Comparison of ENCODE assay signal across 11 cellular contexts in the genomic region with DNA sequence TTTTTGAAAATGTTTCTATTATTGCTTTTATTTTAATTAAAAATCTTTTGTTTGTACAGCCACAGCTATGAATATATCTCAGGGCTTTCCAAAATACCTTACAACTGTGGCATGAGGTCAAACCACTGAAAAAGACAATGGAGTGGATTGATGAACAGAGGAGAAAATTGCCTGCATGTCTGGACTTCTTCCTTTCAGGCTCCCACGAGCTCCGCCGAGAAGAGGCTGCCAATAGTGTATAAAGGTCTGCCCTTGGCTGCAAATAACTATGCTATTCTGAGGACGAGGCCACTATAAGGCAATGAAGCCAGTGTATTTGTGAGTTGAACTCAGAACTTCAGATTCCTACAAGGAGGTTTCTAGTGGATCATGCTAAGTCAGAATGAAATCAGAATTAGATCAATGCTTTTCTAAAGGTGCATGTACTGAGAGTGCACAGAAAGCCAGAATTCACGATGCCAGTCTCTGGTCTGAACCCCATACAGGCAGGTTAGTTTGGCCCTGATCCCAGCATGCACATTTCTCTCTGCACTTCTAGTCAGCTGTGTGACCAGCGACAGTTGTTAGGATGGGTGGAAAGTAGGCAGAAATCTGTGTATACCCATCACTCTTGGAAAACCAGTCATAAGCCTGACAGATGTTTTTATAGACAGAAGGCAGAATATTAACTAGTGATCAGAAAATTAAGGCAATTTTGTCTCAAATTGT. TPM values are rescaled to one million over a fixed set of nuclear protein-coding genes. Genes with fewer than 3 reads are reported as not detected.
A peak's percentile ranks its signal among the peaks of the same experiment; 100 is the strongest.
DNase-seq lines count a peak whose midpoint lies in the region; ATAC-seq and TF ChIP-seq lines count a peak whose summit lies in the region.
"Had no signal": no experiment of that assay in that cellular context is flagged by ENCODE, and none has a peak within 500 bp of the region (broad histone marks: within the 10 kb centered on the region; RNA-seq: fewer than 3 reads in every experiment).

No MANE protein-coding gene starts in this region.

- CTCF ChIA-PET in activated naive CD4-positive, alpha-beta T cell treated with anti-CD3 and anti-CD28 coated beads for 36 hours (lab: Charles Lee) = no interaction called here

- H3K9ac ChIP-seq in muscle layer of colon (ENCODE audit: low read length) = no peak overlapping the region
- no peak overlapping the region for H3K9ac ChIP-seq in colonic mucosa (ENCODE audit: low read depth in 2 of 2, low read length in 2 of 2)

- no peak overlapping the region for H3K4me3 ChIP-seq in fibroblast of mammary gland (ENCODE audit: control insufficient read depth, low read depth, low read length)
- H3K4me3 ChIP-seq in muscle layer of colon (ENCODE audit: low read depth in 1 of 2, low read length in 2 of 2) = no peak overlapping the region
- no peak overlapping the region for H3K4me3 ChIP-seq in colonic mucosa

- peak; percentile 75 for DNase-seq in Right ventricle myocardium inferior (ENCODE audit: missing footprints)
- DNase-seq in cardiac septum (ENCODE audit: low spot score) = no peak
- peak; percentile 53 for DNase-seq in fibroblast of mammary gland (ENCODE audit: low read depth)
- DNase-seq in activated naive CD4-positive, alpha-beta T cell treated with anti-CD3 and anti-CD28 coated beads for 36 hours = no peak
- DNase-seq in cerebellum (ENCODE audit: low spot score) = no peak
- DNase-seq in colonic mucosa = no peak
- DNase-seq: NCI-H345, small intestine had no signal

- intact Hi-C loops in Right ventricle myocardium inferior (cut with DNase I) (loop anchor here (1.0 to 2.0 kb wide), 2 partner anchors 24 to 43 kb away; partner anchors contain the start of gene PLPP1), cardiac septum (cut with DNase I) (loop anchor here (1.0 to 5.0 kb wide), 3 partner anchors 24 to 140 kb away; partner anchors contain the start of gene PLPP1), colonic mucosa (cut with DNase I) (no loop called here)
- intact Hi-C loops in activated naive CD4-positive, alpha-beta T cell treated with anti-CD3 and anti-CD28 coated beads for 36 hours (cut with micrococcal nuclease) = no loop called here

- no peaks in the 10 kb centered on the region for H3K36me3 Mint-ChIP-seq in activated naive CD4-positive, alpha-beta T cell treated with anti-CD3 and anti-CD28 coated beads for 36 hours (ENCODE audit: low read depth)
- H3K36me3 Mint-ChIP-seq: activated naive CD4-positive, alpha-beta T cell treated with anti-CD3 and anti-CD28 coated beads, Interleukin-2, amount 50 U/mL, for 24 hours had no signal

- H3K9me3 ChIP-seq in muscle layer of colon (ENCODE audit: low read length) (no peaks in the 10 kb centered on the region), colonic mucosa (no peaks in the 10 kb centered on the region)

- peak; percentile 92 for ATAC-seq in Right ventricle myocardium inferior
- no peak for ATAC-seq in GM21737 (IDR thresholded peaks at IDR 0.05; ENCODE audit: unreplicated experiment)

- no peak for TF ChIP-seq CTCF in fibroblast of mammary gland (conservative IDR thresholded peaks at IDR 0.05; ENCODE audit: control insufficient read depth, insufficient read depth, low read depth, low read length)
- no peak for TF ChIP-seq CTCF in colonic mucosa (IDR thresholded peaks at IDR 0.05)

- H3K9me3 Mint-ChIP-seq in activated naive CD4-positive, alpha-beta T cell treated with anti-CD3 and anti-CD28 coated beads for 36 hours = no peaks in the 10 kb centered on the region
- H3K9me3 Mint-ChIP-seq: activated naive CD4-positive, alpha-beta T cell treated with anti-CD3 and anti-CD28 coated beads, Interleukin-2, amount 50 U/mL, for 24 hours had no signal

- peak overlapping the region; percentile 72 for H3K27ac ChIP-seq in muscle layer of colon (ENCODE audit: low read depth, low read length)
- H3K27ac ChIP-seq in colonic mucosa = no peak overlapping the region

- no peak overlapping the region for H3K27ac Mint-ChIP-seq in activated naive CD4-positive, alpha-beta T cell treated with anti-CD3 and anti-CD28 coated beads for 36 hours
- H3K27ac Mint-ChIP-seq: activated naive CD4-positive, alpha-beta T cell treated with anti-CD3 and anti-CD28 coated beads, Interleukin-2, amount 50 U/mL, for 24 hours had no signal

- H3K4me1 ChIP-seq in muscle layer of colon (ENCODE audit: insufficient read depth, low read length) (peaks cover 19% of the 10 kb centered on the region), colonic mucosa (no peaks in the 10 kb centered on the region)

- H3K27me3 Mint-ChIP-seq in activated naive CD4-positive, alpha-beta T cell treated with anti-CD3 and anti-CD28 coated beads for 36 hours (ENCODE audit: low read depth) = no peaks in the 10 kb centered on the region
- H3K27me3 Mint-ChIP-seq: activated naive CD4-positive, alpha-beta T cell treated with anti-CD3 and anti-CD28 coated beads, Interleukin-2, amount 50 U/mL, for 24 hours had no signal

- peaks cover 9% of the 10 kb centered on the region for H3K4me1 Mint-ChIP-seq in activated naive CD4-positive, alpha-beta T cell treated with anti-CD3 and anti-CD28 coated beads for 36 hours (ENCODE audit: low read depth)

- no peaks in the 10 kb centered on the region for H3K36me3 ChIP-seq in muscle layer of colon (ENCODE audit: insufficient read depth, low read length)
- no peaks in the 10 kb centered on the region for H3K36me3 ChIP-seq in colonic mucosa

- no peak overlapping the region for H3K4me3 Mint-ChIP-seq in activated naive CD4-positive, alpha-beta T cell treated with anti-CD3 and anti-CD28 coated beads for 36 hours
- H3K4me3 Mint-ChIP-seq: activated naive CD4-positive, alpha-beta T cell treated with anti-CD3 and anti-CD28 coated beads, Interleukin-2, amount 50 U/mL, for 24 hours had no signal

- H3K27me3 ChIP-seq in muscle layer of colon (ENCODE audit: control insufficient read depth in 1 of 2, insufficient read depth in 2 of 2, low read length in 2 of 2) (no peaks in the 10 kb centered on the region), colonic mucosa (no peaks in the 10 kb centered on the region)

RNA-seq across cellular contexts. Expression of gene PLPP1, which starts 42.7 kb away (rescaled TPM):
- total RNA-seq in Right ventricle myocardium inferior (74.1 TPM), cardiac septum (102 TPM), cerebellum (30.6 TPM), colonic mucosa (10 to 100 TPM; 53.0 to 85.7 TPM)
- total RNA-seq in activated naive CD4-positive, alpha-beta T cell treated with anti-CD3 and anti-CD28 coated beads for 36 hours = 1 to 10 TPM; 7.3 to 8.3 TPM

Comparison
In these comparisons a context has a peak if more than half of its experiments do, and no peak if none do; other contexts are left out.
1. DNase-seq: peak in Right ventricle myocardium inferior (single experiment) and fibroblast of mammary gland (single experiment); none in cardiac septum (single experiment), activated naive CD4-positive, alpha-beta T cell treated with anti-CD3 and anti-CD28 coated beads for 36 hours (single experiment), cerebellum (single experiment) and colonic mucosa (single experiment).
2. intact Hi-C loops: an anchor here in Right ventricle myocardium inferior (1.0 to 2.0 kb wide) and cardiac septum (1.0 to 5.0 kb wide); none called in activated naive CD4-positive, alpha-beta T cell treated with anti-CD3 and anti-CD28 coated beads for 36 hours and colonic mucosa.